ENCODE assay signal across 22 cellular contexts in genomic region chr10:78568664-78569063, GRCh38.
A peak's percentile ranks its signal among the peaks of the same experiment; 100 is the strongest.
DNase-seq lines count a peak whose midpoint lies in the region; ATAC-seq, FAIRE-seq and TF ChIP-seq lines count a peak whose summit lies in the region.
"Had no signal": no experiment of that assay in that cellular context is flagged by ENCODE, and none has a peak within 500 bp of the region (broad histone marks: within the 10 kb centered on the region; RNA-seq: fewer than 3 reads in every experiment).

No MANE protein-coding gene starts in this region.

- peaks cover 65% of the 10 kb centered on the region for H3K79me1 ChIP-seq in trophoblast cell (ENCODE audit: low read length)

- DNase-seq in SKM-1 treated with dmso at 0.1 percent for 144 hours (lab: John Stamatoyannopoulos, UW; ENCODE audit: unreplicated experiment) (peak; percentile 36), SKM-1 (lab: John Stamatoyannopoulos, UW; ENCODE audit: unreplicated experiment) (no peak), Kasumi-1 (lab: John Stamatoyannopoulos, UW) (peak; percentile 56 to 62), trophoblast cell (no peak), endodermal cell (no peak), RCC 7860 (ENCODE audit: low spot score) (no peak)
- DNase-seq: activated CD4-positive, alpha-beta T cell treated with anti-CD3 and anti-CD28 coated beads, Interleukin-2, amount 10 ng/mL, durations not matched to agents 24 days and 14 days; activated naive CD4-positive, alpha-beta T cell; activated T-cell treated with anti-CD3 and anti-CD28 coated beads, Interleukin-2, amount 50 U/mL, for 48 hours; islet precursor cell; left ventricle myocardium inferior; NCI-H187; NCI-H526 treated with DMSO at 0.1 percent for 48 hours; stimulated activated naive CD8-positive, alpha-beta T cell treated with anti-CD3 and anti-CD28 coated beads, Interleukin-15, amount 100 ng/mL, for 72 hours had no signal

- peaks cover 36 to 44% of the 10 kb centered on the region in 2 experiments for H3K4me1 ChIP-seq in trophoblast cell (ENCODE audit: control insufficient read depth in 1 of 2, insufficient read depth in 2 of 2, low read length in 2 of 2)
- H3K4me1 ChIP-seq in endodermal cell (ENCODE audit: control insufficient read depth, insufficient read depth, low read length), result peaks cover 10% of the 10 kb centered on the region
- H3K4me1 ChIP-seq: left ventricle myocardium inferior had no signal

- peak overlapping the region; percentile 81 for H2BK12ac ChIP-seq in trophoblast cell (ENCODE audit: low read length)

- H3K9ac ChIP-seq in trophoblast cell (ENCODE audit: low read length), result no peak overlapping the region
- no peak overlapping the region for H3K9ac ChIP-seq in endodermal cell (ENCODE audit: extremely low read depth, low read length, poor library complexity, severe bottlenecking)

- peaks cover 7% of the 10 kb centered on the region for H3K79me2 ChIP-seq in trophoblast cell (ENCODE audit: control insufficient read depth, insufficient read depth, low read length, poor library complexity)

- H3K23ac ChIP-seq in trophoblast cell (ENCODE audit: low read length), result no peak overlapping the region

- TF ChIP-seq CTCF in endodermal cell (conservative IDR thresholded peaks at IDR 0.05), result no peak

- peaks cover 7% of the 10 kb centered on the region for H3K27me3 Mint-ChIP-seq in activated T-helper 17 cell treated with anti-CD3 and anti-CD28 coated beads, Interleukin-2, amount 50 U/mL, for 72 hours
- H3K27me3 Mint-ChIP-seq in endodermal cell (ENCODE audit: insufficient read depth), result peaks cover 3% of the 10 kb centered on the region

- H3K4me3 Mint-ChIP-seq in activated T-helper 17 cell treated with anti-CD3 and anti-CD28 coated beads, Interleukin-2, amount 50 U/mL, for 72 hours, result no peak overlapping the region
- no peak overlapping the region for H3K4me3 Mint-ChIP-seq in endodermal cell
- H3K4me3 Mint-ChIP-seq: activated CD4-positive, alpha-beta T cell treated with anti-CD3 and anti-CD28 coated beads, Interleukin-2, amount 10 ng/mL, durations not matched to agents 24 days and 14 days; B cell; stimulated activated naive CD8-positive, alpha-beta T cell treated with anti-CD3 and anti-CD28 coated beads, Interleukin-15, amount 100 ng/mL, for 72 hours had no signal

- H3K36me3 Mint-ChIP-seq in activated T-helper 17 cell treated with anti-CD3 and anti-CD28 coated beads, Interleukin-2, amount 50 U/mL, for 72 hours (ENCODE audit: low read depth), result no peaks in the 10 kb centered on the region
- H3K36me3 Mint-ChIP-seq in endodermal cell (ENCODE audit: low read depth), result no peaks in the 10 kb centered on the region
- H3K36me3 Mint-ChIP-seq: brain had no signal

- peak overlapping the region; percentile 64 for H3K18ac ChIP-seq in trophoblast cell (ENCODE audit: low read length)

- H3K4me2 ChIP-seq in trophoblast cell (ENCODE audit: low read length), result no peak overlapping the region

- H3K27ac Mint-ChIP-seq in activated T-helper 17 cell treated with anti-CD3 and anti-CD28 coated beads, Interleukin-2, amount 50 U/mL, for 72 hours, result peak overlapping the region; percentile 37
- no peak overlapping the region for H3K27ac Mint-ChIP-seq in endodermal cell
- H3K27ac Mint-ChIP-seq: activated CD4-positive, alpha-beta T cell treated with anti-CD3 and anti-CD28 coated beads, Interleukin-2, amount 10 ng/mL, durations not matched to agents 24 days and 14 days; B cell had no signal

- peak overlapping the region; percentile 16 for H4K8ac ChIP-seq in trophoblast cell (ENCODE audit: low read depth, low read length)

- H2AK5ac ChIP-seq in trophoblast cell (ENCODE audit: low read length), result peak overlapping the region; percentile 15

- peak overlapping the region; percentile 87 for H3K14ac ChIP-seq in trophoblast cell (ENCODE audit: low read length)

- H4K12ac ChIP-seq in trophoblast cell (ENCODE audit: low read depth, low read length), result no peak overlapping the region

- H3K36me3 ChIP-seq in trophoblast cell (ENCODE audit: control insufficient read depth in 1 of 2, insufficient read depth in 2 of 2, low read length in 2 of 2) (no peaks in the 10 kb centered on the region), endodermal cell (ENCODE audit: control insufficient read depth, insufficient read depth, low read length) (no peaks in the 10 kb centered on the region)
- H3K36me3 ChIP-seq: left ventricle myocardium inferior had no signal

- peak overlapping the region; percentile 90 for H4K91ac ChIP-seq in trophoblast cell (ENCODE audit: low read depth, low read length)

- H3K9me3 ChIP-seq in trophoblast cell (ENCODE audit: insufficient read depth, low read depth, low read length) (no peaks in the 10 kb centered on the region), endodermal cell (ENCODE audit: control insufficient read depth, low read length) (no peaks in the 10 kb centered on the region)
- H3K9me3 ChIP-seq: left ventricle myocardium inferior had no signal

- no peak overlapping the region for H2AFZ ChIP-seq in trophoblast cell (ENCODE audit: insufficient read depth, low read length, poor library complexity)

- WGBS in trophoblast cell (ENCODE audit: extremely low coverage, insufficient coverage, insufficient read length), result no CpG with 5 or more reads among the region's 1 CpG
- 75 to 98% methylated on average over 1 of the region's 1 CpG for WGBS in endodermal cell (ENCODE audit: insufficient coverage in 1 of 2, insufficient read length in 1 of 2), 2 experiments

- no peak for FAIRE-seq in RCC 7860 (lab: Jason Lieb, UNC)
- FAIRE-seq: G401.6 had no signal

- H3K4me3 ChIP-seq in trophoblast cell (ENCODE audit: low read depth, low read length) (no peak overlapping the region), endodermal cell (ENCODE audit: low read length) (no peak overlapping the region)
- H3K4me3 ChIP-seq: left ventricle myocardium inferior, skin epidermis had no signal

- peak overlapping the region; percentile 90 for H2BK120ac ChIP-seq in trophoblast cell (ENCODE audit: insufficient read depth, low read length, poor library complexity)

- H3K9me3 Mint-ChIP-seq in activated T-helper 17 cell treated with anti-CD3 and anti-CD28 coated beads, Interleukin-2, amount 50 U/mL, for 72 hours, result no peaks in the 10 kb centered on the region
- H3K9me3 Mint-ChIP-seq in endodermal cell, result no peaks in the 10 kb centered on the region
- H3K9me3 Mint-ChIP-seq: stimulated activated naive CD8-positive, alpha-beta T cell treated with anti-CD3 and anti-CD28 coated beads, Interleukin-15, amount 100 ng/mL, for 72 hours had no signal

- H3K27ac ChIP-seq in trophoblast cell (ENCODE audit: low read depth, low read length) (peak overlapping the region; percentile 93), endodermal cell (ENCODE audit: low read depth, low read length) (no peak overlapping the region)
- H3K27ac ChIP-seq: left ventricle myocardium inferior had no signal

- H3K4me1 Mint-ChIP-seq in activated T-helper 17 cell treated with anti-CD3 and anti-CD28 coated beads, Interleukin-2, amount 50 U/mL, for 72 hours, result no peaks in the 10 kb centered on the region
- H3K4me1 Mint-ChIP-seq in endodermal cell, result peaks cover 21% of the 10 kb centered on the region
- H3K4me1 Mint-ChIP-seq: B cell; stimulated activated naive CD8-positive, alpha-beta T cell treated with anti-CD3 and anti-CD28 coated beads, Interleukin-15, amount 100 ng/mL, for 72 hours had no signal

- H3K4ac ChIP-seq in trophoblast cell (ENCODE audit: low read depth, low read length), result no peak overlapping the region

- H2BK5ac ChIP-seq in trophoblast cell (ENCODE audit: low read depth, low read length, poor library complexity), result peak overlapping the region; percentile 35

- ATAC-seq in activated T-helper 17 cell treated with anti-CD3 and anti-CD28 coated beads, Interleukin-2, amount 50 U/mL, for 72 hours (replicated peaks), result no peak
- no peak for ATAC-seq in HG02763 (IDR thresholded peaks at IDR 0.05; ENCODE audit: unreplicated experiment)
- ATAC-seq: PC-3; Right ventricle myocardium inferior; stimulated activated naive CD8-positive, alpha-beta T cell treated with anti-CD3 and anti-CD28 coated beads, Interleukin-15, amount 100 ng/mL, for 72 hours had no signal

- H3K27me3 ChIP-seq in trophoblast cell (ENCODE audit: insufficient read depth, low read length) (no peaks in the 10 kb centered on the region), endodermal cell (ENCODE audit: control insufficient read depth, insufficient read depth, low read length, poor library complexity, severe bottlenecking) (no peaks in the 10 kb centered on the region)

Comparison
In these comparisons a context has a peak if more than half of its experiments do, and no peak if none do; other contexts are left out.
1. DNase-seq: peak in SKM-1 treated with dmso at 0.1 percent for 144 hours (single experiment) and Kasumi-1 (2 of 2); none in SKM-1 (single experiment), trophoblast cell (0 of 2), endodermal cell (single experiment) and RCC 7860 (single experiment).